ENCODE assay signal across 10 cellular contexts in the genomic region with DNA sequence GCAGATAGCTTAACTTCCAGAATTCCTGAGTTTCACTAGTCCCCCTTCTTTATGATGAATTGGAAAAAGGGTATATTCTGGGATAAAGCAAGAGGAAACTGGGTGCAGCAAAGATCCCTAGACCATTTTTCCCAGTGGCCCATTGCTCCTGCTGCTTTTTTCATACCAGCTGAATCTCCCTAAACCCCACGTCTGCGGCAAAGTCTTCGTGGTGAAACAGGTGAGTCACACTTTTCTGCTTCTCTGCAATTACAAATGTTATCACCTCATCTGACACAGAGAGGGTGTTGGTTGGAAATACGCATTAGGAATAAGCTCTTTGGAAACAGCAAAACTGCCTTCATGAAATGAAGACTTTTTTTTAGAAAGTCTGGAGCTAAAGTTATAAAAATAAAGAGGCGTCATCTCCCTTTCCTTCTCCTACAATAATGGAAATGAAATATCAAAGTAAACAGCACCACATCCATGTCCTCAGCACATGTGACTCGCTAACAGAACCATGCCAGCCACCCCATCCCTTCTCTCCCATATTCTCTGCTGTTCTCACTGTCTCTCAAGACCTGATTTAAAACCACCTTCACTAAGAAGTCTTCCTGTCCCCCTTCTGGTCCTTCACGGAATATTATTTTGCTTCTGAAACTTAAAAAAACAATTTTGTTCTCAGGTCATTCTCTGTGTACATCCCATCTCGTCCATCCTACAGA. TPM values are rescaled to one million over a fixed set of nuclear protein-coding genes. Genes with fewer than 3 reads are reported as not detected.
DNase-seq lines count a peak whose midpoint lies in the region; ATAC-seq and TF ChIP-seq lines count a peak whose summit lies in the region.
"Had no signal": no experiment of that assay in that cellular context is flagged by ENCODE, and none has a peak within 500 bp of the region (broad histone marks: within the 10 kb centered on the region; RNA-seq: fewer than 3 reads in every experiment).

No MANE protein-coding gene starts in this region.

- H3K4me3 Mint-ChIP-seq in T-helper 17 cell (peak overlapping the region; percentile 19), endodermal cell (no peak overlapping the region)

- no peaks in the 10 kb centered on the region for H4K20me1 ChIP-seq in smooth muscle cell (ENCODE audit: low read depth)

- H3K27me3 ChIP-seq in endodermal cell (ENCODE audit: control insufficient read depth, insufficient read depth, low read length, poor library complexity, severe bottlenecking) = no peaks in the 10 kb centered on the region
- H3K27me3 ChIP-seq in smooth muscle cell (ENCODE audit: low read depth) = no peaks in the 10 kb centered on the region

- in situ Hi-C loops in GM13977 (cut with MboI; ENCODE audit: low pct_unique_long_range_greater_than_20kb, low sequenced_read_pairs, unreplicated experiment) = loop anchor here (25.0 kb wide), 1 partner anchor 575 kb away; the partner anchor contains the start of gene PCSK1

- H3K27me3 Mint-ChIP-seq in T-helper 17 cell (peaks cover 26% of the 10 kb centered on the region), endodermal cell (ENCODE audit: insufficient read depth) (no peaks in the 10 kb centered on the region)
- H3K27me3 Mint-ChIP-seq: brain had no signal

- no peak for ATAC-seq in T-helper 17 cell
- ATAC-seq in HG03571 (IDR thresholded peaks at IDR 0.05; ENCODE audit: unreplicated experiment) = no peak

- H3K4me2 ChIP-seq in smooth muscle cell = peak overlapping the region; percentile 79

- no peaks in the 10 kb centered on the region for H3K9me3 Mint-ChIP-seq in endodermal cell

- no peak overlapping the region for H3K27ac ChIP-seq in endodermal cell (ENCODE audit: low read depth, low read length)
- peak overlapping the region; percentile 98 for H3K27ac ChIP-seq in smooth muscle cell (ENCODE audit: low read depth)

- peak; percentile 59 for TF ChIP-seq CTCF in endodermal cell (conservative IDR thresholded peaks at IDR 0.05)
- TF ChIP-seq CTCF in smooth muscle cell (IDR thresholded peaks at IDR 0.05; ENCODE audit: borderline replicate concordance, insufficient read depth, poor library complexity, severe bottlenecking) = peak; percentile 8
- no peak for TF ChIP-seq CTCF in GM13977 (IDR thresholded peaks at IDR 0.05; ENCODE audit: extremely low read depth, insufficient read depth, missing control alignments)

- H3K36me3 ChIP-seq in endodermal cell (ENCODE audit: control insufficient read depth, insufficient read depth, low read length) (no peaks in the 10 kb centered on the region), smooth muscle cell (ENCODE audit: low read depth) (no peaks in the 10 kb centered on the region)

- no peaks in the 10 kb centered on the region for H3K79me2 ChIP-seq in smooth muscle cell (ENCODE audit: low read depth)

- H3K27ac Mint-ChIP-seq in T-helper 17 cell = peak overlapping the region; percentile 87
- H3K27ac Mint-ChIP-seq in endodermal cell = no peak overlapping the region

- no peaks in the 10 kb centered on the region for H3K9me3 ChIP-seq in T-helper 17 cell (ENCODE audit: control insufficient read depth, low read length, poor library complexity, severe bottlenecking)
- H3K9me3 ChIP-seq in endodermal cell (ENCODE audit: control insufficient read depth, low read length) = no peaks in the 10 kb centered on the region
- no peaks in the 10 kb centered on the region for H3K9me3 ChIP-seq in smooth muscle cell (replicated peaks; ENCODE audit: low read depth)

- DNase-seq in T-helper 17 cell = no peak
- no peak for DNase-seq in endodermal cell
- DNase-seq in smooth muscle cell (lab: John Stamatoyannopoulos, UW; ENCODE audit: unreplicated experiment) = no peak
- DNase-seq in GM13977 (ENCODE audit: low spot score) = no peak
- DNase-seq in NCI-H446 (lab: John Stamatoyannopoulos, UW) = no peak
- DNase-seq in NCI-H2171 (lab: John Stamatoyannopoulos, UW) = no peak
- DNase-seq: NCI-H1694 treated with DMSO at 0.1 percent for 48 hours had no signal

- H3K4me3 ChIP-seq in GM08714 (ENCODE audit: low read length) (peak overlapping the region; percentile 44; the same call in 1 of the 2 replicates), endodermal cell (ENCODE audit: low read length) (no peak overlapping the region), smooth muscle cell (peak overlapping the region; percentile 10)

- peaks cover 2% of the 10 kb centered on the region for H3K36me3 Mint-ChIP-seq in T-helper 17 cell (ENCODE audit: low read depth)
- H3K36me3 Mint-ChIP-seq in endodermal cell (ENCODE audit: low read depth) = no peaks in the 10 kb centered on the region
- H3K36me3 Mint-ChIP-seq: brain had no signal

- H3K4me1 Mint-ChIP-seq in T-helper 17 cell (peaks cover 15% of the 10 kb centered on the region), endodermal cell (peaks cover 69% of the 10 kb centered on the region)

- H2AFZ ChIP-seq in smooth muscle cell (ENCODE audit: low read depth) = no peak overlapping the region

- peaks cover 20% of the 10 kb centered on the region for H3F3A ChIP-seq in smooth muscle cell (ENCODE audit: low read depth)

- 84 to 88% methylated on average over 7 to 8 of the region's 8 CpGs for WGBS in endodermal cell (ENCODE audit: insufficient coverage in 1 of 2, insufficient read length in 1 of 2), 2 experiments
- WGBS in smooth muscle cell (ENCODE audit: low lambda C conversion rate) = 42% methylated on average over 8 of the region's 8 CpGs

- H3K4me1 ChIP-seq in endodermal cell (ENCODE audit: control insufficient read depth, insufficient read depth, low read length) = peaks cover 27% of the 10 kb centered on the region
- peaks cover 44% of the 10 kb centered on the region for H3K4me1 ChIP-seq in smooth muscle cell (ENCODE audit: low read depth)

- H3K9ac ChIP-seq in endodermal cell (ENCODE audit: extremely low read depth, low read length, poor library complexity, severe bottlenecking) (no peak overlapping the region), smooth muscle cell (ENCODE audit: low read depth) (peak overlapping the region; percentile 81)

RNA-seq across cellular contexts. Expression of gene GLRX, which starts 39.5 kb away (rescaled TPM):
- total RNA-seq in T-helper 17 cell (10 to 100 TPM; 32.0 to 51.9 TPM), endodermal cell (10 to 100 TPM; 18.9 to 26.3 TPM), smooth muscle cell (50.8 and 81.2 TPM in 2 replicates)
- 33.6 TPM for polyA plus RNA-seq in endodermal cell (2013, experiment 1 of 2)
- polyA plus RNA-seq in endodermal cell (2013, experiment 2 of 2) = 34.9 TPM
- polyA plus RNA-seq in smooth muscle cell = 87.7 and 95.7 TPM in 2 replicates
